In genomic region chr18:73683618-73684238, GRCh38 we compare ENCODE assay signal across 23 cellular contexts.
DNase-seq lines count a peak whose midpoint lies in the region; TF ChIP-seq lines count a peak whose summit lies in the region.
"Had no signal": no experiment of that assay in that cellular context is flagged by ENCODE, and none has a peak within 500 bp of the region (broad histone marks: within the 10 kb centered on the region; RNA-seq: fewer than 3 reads in every experiment).

No MANE protein-coding gene starts in this region.

- CTCF ChIA-PET in PC-9 (lab: Charles Lee), result no interaction called here

- POLR2A ChIA-PET in PC-9 (lab: Charles Lee; ENCODE audit: unreplicated experiment), result no interaction called here

- H2BK20ac ChIP-seq in H9 (ENCODE audit: low read depth, low read length, poor library complexity, severe bottlenecking), result no peak overlapping the region

- H3K36me3 Mint-ChIP-seq in H9 (ENCODE audit: insufficient read depth in 1 of 3, low read depth in 3 of 3), result no peaks in the 10 kb centered on the region
- H3K36me3 Mint-ChIP-seq in activated T-helper 1 cell treated with anti-CD3 and anti-CD28 coated beads, Interleukin-12 subunit alpha, Interleukin-12 subunit beta, Interleukin-2, Interleukin-4 antibody, amounts not matched to agents 30 ng/mL and 10 ng/mL and 1 ng/mL, durations not matched to agents 14 hours and 24 hours and 36 hours (ENCODE audit: low read depth), result no peaks in the 10 kb centered on the region
- H3K36me3 Mint-ChIP-seq: activated naive CD4-positive, alpha-beta T cell treated with anti-CD3 and anti-CD28 coated beads, Interleukin-2, amount 50 U/mL, for 72 hours had no signal

- no peak overlapping the region for H2BK120ac ChIP-seq in H9 (ENCODE audit: low read depth, low read length, poor library complexity, severe bottlenecking)

- no peaks in the 10 kb centered on the region for H3K9me3 ChIP-seq in H9 (ENCODE audit: control insufficient read depth, low read depth, low read length)
- H3K9me3 ChIP-seq in thyroid gland, result no peaks in the 10 kb centered on the region
- peaks cover 6% of the 10 kb centered on the region; the same call in 1 of the 2 replicates for H3K9me3 ChIP-seq in PC-9 (ENCODE audit: insufficient read depth, low read depth)
- H3K9me3 ChIP-seq in effector memory CD4-positive, alpha-beta T cell (ENCODE audit: control insufficient read depth, low read length), result no peaks in the 10 kb centered on the region
- H3K9me3 ChIP-seq: A549 had no signal

- no TSS peak for BruUV-seq in PC-9 (replicated peaks; lab: Mats Ljungman, UMichigan)

- no peak overlapping the region for H3T11ph ChIP-seq in H9 (ENCODE audit: low read length)

- H3K4me1 ChIP-seq in H9 (ENCODE audit: insufficient read depth, low read length) (no peaks in the 10 kb centered on the region; the same call in 1 of the 2 replicates), thyroid gland (no peaks in the 10 kb centered on the region), PC-9 (replicated peaks; ENCODE audit: insufficient read depth) (peaks cover 21% of the 10 kb centered on the region)
- H3K4me1 ChIP-seq in effector memory CD4-positive, alpha-beta T cell (ENCODE audit: control insufficient read depth, insufficient read depth, low read length, poor library complexity, severe bottlenecking), result no peaks in the 10 kb centered on the region
- H3K4me1 ChIP-seq: A549 had no signal

- intact Hi-C loops in thyroid gland (cut with DNase I), result no loop called here
- intact Hi-C loops in PC-9 (cut with micrococcal nuclease; ENCODE audit: unreplicated experiment), result loop anchor here (10.0 kb wide), 1 partner anchor 161 kb away; no protein-coding TSS in a partner anchor
- intact Hi-C loops in activated T-helper 1 cell treated with anti-CD3 and anti-CD28 coated beads, Interleukin-12 subunit alpha, Interleukin-12 subunit beta, Interleukin-2, Interleukin-4 antibody, amounts not matched to agents 30 ng/mL and 10 ng/mL and 1 ng/mL, durations not matched to agents 14 hours and 24 hours and 36 hours (cut with micrococcal nuclease), result no loop called here

- no peak overlapping the region for H2AFZ ChIP-seq in H9 (ENCODE audit: low read length)
- H2AFZ ChIP-seq in PC-9, result no peak overlapping the region

- no peaks in the 10 kb centered on the region for H3K23me2 ChIP-seq in H9 (ENCODE audit: insufficient read length, low read depth, low read length, poor library complexity, severe bottlenecking)

- no peak overlapping the region for H3K4me3 Mint-ChIP-seq in H9
- no peak overlapping the region for H3K4me3 Mint-ChIP-seq in activated T-helper 1 cell treated with anti-CD3 and anti-CD28 coated beads, Interleukin-12 subunit alpha, Interleukin-12 subunit beta, Interleukin-2, Interleukin-4 antibody, amounts not matched to agents 30 ng/mL and 10 ng/mL and 1 ng/mL, durations not matched to agents 14 hours and 24 hours and 36 hours
- H3K4me3 Mint-ChIP-seq: activated B cell treated with CpG ODN at 0.5 μM for 24 hours; activated CD8-positive, alpha-beta T cell treated with anti-CD3 and anti-CD28 coated beads for 36 hours; activated T-cell treated with anti-CD3 and anti-CD28 coated beads, Interleukin-2, amount 50 U/mL, for 24 hours; nephron had no signal

- no peak overlapping the region for H4K91ac ChIP-seq in H9 (ENCODE audit: insufficient read length, low read depth, low read length)

- H3K36me3 ChIP-seq in thyroid gland (no peaks in the 10 kb centered on the region), PC-9 (ENCODE audit: low read depth) (no peaks in the 10 kb centered on the region)
- no peaks in the 10 kb centered on the region for H3K36me3 ChIP-seq in effector memory CD4-positive, alpha-beta T cell (ENCODE audit: control insufficient read depth, insufficient read depth, low read length)

- no peak overlapping the region for H2BK15ac ChIP-seq in H9 (ENCODE audit: low read depth, low read length)

- WGBS in H9 (ENCODE audit: extremely low coverage, insufficient read length, low lambda C conversion rate), result no CpG with 5 or more reads among the region's 6 CpGs
- 86 to 87% methylated on average over 5 to 6 of the region's 6 CpGs for WGBS in thyroid gland, 2 donors

- no peak overlapping the region for H3K9ac ChIP-seq in H9 (ENCODE audit: extremely low read depth, insufficient read length, low read length)

- no peaks in the 10 kb centered on the region for H3K79me1 ChIP-seq in H9 (ENCODE audit: insufficient read depth, low read depth, low read length, poor library complexity, severe bottlenecking)

- peak overlapping the region; percentile 60; the same call in 1 of the 2 replicates for H3K14ac ChIP-seq in H9 (ENCODE audit: insufficient read depth, low read length)

- H4K20me1 ChIP-seq in H9 (ENCODE audit: control insufficient read depth, insufficient read depth, insufficient read length), result no peaks in the 10 kb centered on the region
- no peaks in the 10 kb centered on the region for H4K20me1 ChIP-seq in PC-9 (ENCODE audit: insufficient read depth)

- H3K18ac ChIP-seq in H9 (ENCODE audit: insufficient read length, low read depth, low read length), result no peak overlapping the region

- H3K9me2 ChIP-seq in PC-9 (ENCODE audit: insufficient read depth), result no peaks in the 10 kb centered on the region

- H3K27me3 Mint-ChIP-seq in H9 (ENCODE audit: low read depth), result no peaks in the 10 kb centered on the region
- no peaks in the 10 kb centered on the region for H3K27me3 Mint-ChIP-seq in activated T-helper 1 cell treated with anti-CD3 and anti-CD28 coated beads, Interleukin-12 subunit alpha, Interleukin-12 subunit beta, Interleukin-2, Interleukin-4 antibody, amounts not matched to agents 30 ng/mL and 10 ng/mL and 1 ng/mL, durations not matched to agents 14 hours and 24 hours and 36 hours (ENCODE audit: insufficient read depth)
- H3K27me3 Mint-ChIP-seq: activated B cell treated with CpG ODN at 0.5 μM for 24 hours; activated CD8-positive, alpha-beta T cell treated with anti-CD3 and anti-CD28 coated beads for 36 hours; activated T-cell treated with anti-CD3 and anti-CD28 coated beads, Interleukin-2, amount 50 U/mL, for 24 hours had no signal

- no peak overlapping the region for H3K4me3 ChIP-seq in fibroblast of mammary gland (ENCODE audit: control insufficient read depth, low read depth, low read length)
- H3K4me3 ChIP-seq in thyroid gland (replicated peaks in 1 of 3), result no peak overlapping the region
- no peak overlapping the region for H3K4me3 ChIP-seq in PC-9
- no peak overlapping the region for H3K4me3 ChIP-seq in effector memory CD4-positive, alpha-beta T cell (ENCODE audit: insufficient read depth, low read depth, low read length, poor library complexity, severe bottlenecking)
- H3K4me3 ChIP-seq: A549 had no signal

- H3K9me3 Mint-ChIP-seq in H9, result no peaks in the 10 kb centered on the region
- H3K9me3 Mint-ChIP-seq in activated T-helper 1 cell treated with anti-CD3 and anti-CD28 coated beads, Interleukin-12 subunit alpha, Interleukin-12 subunit beta, Interleukin-2, Interleukin-4 antibody, amounts not matched to agents 30 ng/mL and 10 ng/mL and 1 ng/mL, durations not matched to agents 14 hours and 24 hours and 36 hours, result no peaks in the 10 kb centered on the region
- H3K9me3 Mint-ChIP-seq: activated B cell treated with CpG ODN at 0.5 μM for 24 hours; activated CD8-positive, alpha-beta T cell treated with anti-CD3 and anti-CD28 coated beads for 36 hours; activated T-cell treated with anti-CD3 and anti-CD28 coated beads, Interleukin-2, amount 50 U/mL, for 24 hours; nephron had no signal

- H3K27ac ChIP-seq in H9 (ENCODE audit: insufficient read length, low read depth, low read length), result no peak overlapping the region
- no peak overlapping the region for H3K27ac ChIP-seq in thyroid gland
- H3K27ac ChIP-seq in PC-9, result no peak overlapping the region
- H3K27ac ChIP-seq in effector memory CD4-positive, alpha-beta T cell (ENCODE audit: insufficient read depth, low read length, poor library complexity, severe bottlenecking), result no peak overlapping the region
- H3K27ac ChIP-seq: A549 had no signal

- H3F3A ChIP-seq in PC-9 (ENCODE audit: insufficient read depth, low read depth), result no peaks in the 10 kb centered on the region

- TF ChIP-seq POLR2A in thyroid gland (IDR thresholded peaks at IDR 0.05), result no peak

- H2AK5ac ChIP-seq in H9 (ENCODE audit: insufficient read length, low read length), result no peak overlapping the region

- DNase-seq in AG20443 (ENCODE audit: low spot score) (peak; percentile 40), H9 (no peak), UCSD-AML1 (lab: John Stamatoyannopoulos, UW; ENCODE audit: unreplicated experiment) (peak; percentile 17), fibroblast of mammary gland (ENCODE audit: low read depth) (peak; percentile 41), thyroid gland (no peak), PC-9 (no peak)
- DNase-seq in effector memory CD4-positive, alpha-beta T cell, result no peak
- DNase-seq in activated T-helper 1 cell treated with anti-CD3 and anti-CD28 coated beads, Interleukin-12 subunit alpha, Interleukin-12 subunit beta, Interleukin-2, Interleukin-4 antibody, amounts not matched to agents 30 ng/mL and 10 ng/mL and 1 ng/mL, durations not matched to agents 14 hours and 24 hours and 36 hours (ENCODE audit: low spot score), result no peak
- DNase-seq: activated B cell treated with CpG ODN at 0.5 μM for 24 hours; activated CD8-positive, alpha-beta T cell treated with anti-CD3 and anti-CD28 coated beads for 36 hours; activated T-cell treated with anti-CD3 and anti-CD28 coated beads, Interleukin-2, amount 50 U/mL, for 24 hours; C1 segment of cervical spinal cord; cortex of kidney; DMS153; GOT3; midbrain; NCI-H1436 treated with DMSO at 0.1 percent for 48 hours; NCI-H2171 treated with DMSO at 0.1 percent for 48 hours; stimulated activated CD4-positive, alpha-beta T cell treated with anti-CD3 and anti-CD28 coated beads, Interleukin-4, amount 100 ng/mL, for 1 hour; T-helper 2 cell had no signal

- no peak overlapping the region for H3K56ac ChIP-seq in H9 (ENCODE audit: insufficient read length, low read depth, low read length)

- TF ChIP-seq CTCF in H9 (conservative IDR thresholded peaks at IDR 0.05) (no peak), fibroblast of mammary gland (conservative IDR thresholded peaks at IDR 0.05; ENCODE audit: control insufficient read depth, insufficient read depth, low read depth, low read length) (no peak), thyroid gland (IDR thresholded peaks at IDR 0.05) (no peak), PC-9 (conservative IDR thresholded peaks at IDR 0.05) (no peak)

- no peak overlapping the region for H4K5ac ChIP-seq in H9 (ENCODE audit: insufficient read length, low read depth, low read length)

- H3K27me3 ChIP-seq in H9 (ENCODE audit: insufficient read depth, low read length), result no peaks in the 10 kb centered on the region
- no peaks in the 10 kb centered on the region for H3K27me3 ChIP-seq in thyroid gland
- no peaks in the 10 kb centered on the region for H3K27me3 ChIP-seq in PC-9 (ENCODE audit: insufficient read depth, low read depth)
- H3K27me3 ChIP-seq in effector memory CD4-positive, alpha-beta T cell (replicated peaks; ENCODE audit: control insufficient read depth, insufficient read depth, low read length, poor library complexity, severe bottlenecking), result no peaks in the 10 kb centered on the region

- peaks cover 6% of the 10 kb centered on the region in 2 experiments for H3K4me1 Mint-ChIP-seq in H9
- no peaks in the 10 kb centered on the region for H3K4me1 Mint-ChIP-seq in activated T-helper 1 cell treated with anti-CD3 and anti-CD28 coated beads, Interleukin-12 subunit alpha, Interleukin-12 subunit beta, Interleukin-2, Interleukin-4 antibody, amounts not matched to agents 30 ng/mL and 10 ng/mL and 1 ng/mL, durations not matched to agents 14 hours and 24 hours and 36 hours (ENCODE audit: low read depth)
- H3K4me1 Mint-ChIP-seq: activated B cell treated with CpG ODN at 0.5 μM for 24 hours had no signal

- no peak overlapping the region for H2BK5ac ChIP-seq in H9 (ENCODE audit: insufficient read length, low read length)

- H2BK12ac ChIP-seq in H9 (ENCODE audit: insufficient read length, low read depth, low read length), result no peak overlapping the region

- H3K23ac ChIP-seq in H9 (ENCODE audit: insufficient read length, low read depth, low read length), result no peak overlapping the region

- H3K4me2 ChIP-seq in H9 (ENCODE audit: insufficient read depth, insufficient read length, low read length) (no peak overlapping the region), PC-9 (no peak overlapping the region)
- H3K4me2 ChIP-seq: A549 had no signal

- no peak overlapping the region for H4K8ac ChIP-seq in H9 (replicated peaks; ENCODE audit: insufficient read length, low read depth, low read length)

- H3K79me2 ChIP-seq in H9 (ENCODE audit: insufficient read depth, low read length), result no peaks in the 10 kb centered on the region
- H3K79me2 ChIP-seq in PC-9 (ENCODE audit: low read depth), result no peaks in the 10 kb centered on the region

- peak overlapping the region in 1 of 3 experiments; percentile 13; a peak in 2 of 7 replicates for H3K27ac Mint-ChIP-seq in H9
- H3K27ac Mint-ChIP-seq in activated T-helper 1 cell treated with anti-CD3 and anti-CD28 coated beads, Interleukin-12 subunit alpha, Interleukin-12 subunit beta, Interleukin-2, Interleukin-4 antibody, amounts not matched to agents 30 ng/mL and 10 ng/mL and 1 ng/mL, durations not matched to agents 14 hours and 24 hours and 36 hours, result no peak overlapping the region
- H3K27ac Mint-ChIP-seq: activated B cell treated with CpG ODN at 0.5 μM for 24 hours; activated CD8-positive, alpha-beta T cell treated with anti-CD3 and anti-CD28 coated beads for 36 hours; activated naive CD4-positive, alpha-beta T cell treated with anti-CD3 and anti-CD28 coated beads, Interleukin-2, amount 50 U/mL, for 72 hours; activated T-cell treated with anti-CD3 and anti-CD28 coated beads, Interleukin-2, amount 50 U/mL, for 24 hours; nephron had no signal

- H3K4ac ChIP-seq in H9 (ENCODE audit: low read depth, low read length), result no peak overlapping the region

Comparison
In these comparisons a context has a peak if more than half of its experiments do, and no peak if none do; other contexts are left out.
1. DNase-seq: peak in AG20443 (single experiment), UCSD-AML1 (single experiment) and fibroblast of mammary gland (single experiment); none in H9 (single experiment), thyroid gland (0 of 2), PC-9 (0 of 2), effector memory CD4-positive, alpha-beta T cell (0 of 3) and activated T-helper 1 cell treated with anti-CD3 and anti-CD28 coated beads, Interleukin-12 subunit alpha, Interleukin-12 subunit beta, Interleukin-2, Interleukin-4 antibody, amounts not matched to agents 30 ng/mL and 10 ng/mL and 1 ng/mL, durations not matched to agents 14 hours and 24 hours and 36 hours (single experiment).